In the genomic region with DNA sequence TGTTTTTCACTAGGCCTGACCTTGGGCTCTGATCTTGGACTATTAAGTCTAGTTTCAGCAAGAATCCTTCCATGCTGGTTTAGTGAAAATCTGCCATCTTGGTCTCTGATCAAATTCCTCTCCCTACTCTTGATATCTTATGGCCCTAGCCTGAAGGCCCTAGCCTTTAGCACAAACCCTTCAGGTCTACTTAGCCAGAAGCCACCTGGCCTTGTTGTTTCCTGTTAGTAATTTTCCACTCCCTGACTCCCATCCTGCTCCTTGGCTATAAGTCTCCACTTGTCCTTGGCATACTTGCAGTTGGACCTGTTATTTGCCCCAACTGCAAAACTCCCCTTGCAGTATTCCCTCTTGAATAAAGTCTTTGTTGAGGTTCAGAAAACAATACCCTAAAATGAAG, we compare ENCODE assay signal across 15 cellular contexts.
"Had no signal": no experiment of that assay in that cellular context is flagged by ENCODE, and none has a peak within 500 bp of the region (broad histone marks: within the 10 kb centered on the region; RNA-seq: fewer than 3 reads in every experiment).

No MANE protein-coding gene starts in this region.

- H3K27ac Mint-ChIP-seq: activated CD4-positive, alpha-beta T cell treated with anti-CD3 and anti-CD28 coated beads, Interleukin-2, amount 10 ng/mL, durations not matched to agents 24 days and 14 days; activated CD8-positive, alpha-beta T cell treated with anti-CD3 and anti-CD28 coated beads, Interleukin-2, amount 10 ng/mL, durations not matched to agents 7 days and 5 days; activated naive CD8-positive, alpha-beta T cell treated with anti-CD3 and anti-CD28 coated beads, Interleukin-2, amount 10 ng/mL, durations not matched to agents 7 days and 5 days; naive thymus-derived CD4-positive, alpha-beta T cell had no signal

- H3K4me1 ChIP-seq: transverse colon had no signal

- H3K36me3 ChIP-seq: transverse colon had no signal

- FAIRE-seq: islet of Langerhans had no signal

- H3K4me3 Mint-ChIP-seq: activated CD4-positive, alpha-beta T cell treated with anti-CD3 and anti-CD28 coated beads, Interleukin-2, amount 10 ng/mL, durations not matched to agents 24 days and 14 days; activated CD8-positive, alpha-beta T cell treated with anti-CD3 and anti-CD28 coated beads, Interleukin-2, amount 10 ng/mL, durations not matched to agents 7 days and 5 days; activated naive CD8-positive, alpha-beta T cell treated with anti-CD3 and anti-CD28 coated beads, Interleukin-2, amount 10 ng/mL, durations not matched to agents 7 days and 5 days; naive thymus-derived CD4-positive, alpha-beta T cell had no signal

- H3K9me3 ChIP-seq: transverse colon had no signal

- ATAC-seq: activated CD8-positive, alpha-beta T cell treated with anti-CD3 and anti-CD28 coated beads, Interleukin-2, amount 10 ng/mL, durations not matched to agents 7 days and 5 days; naive thymus-derived CD4-positive, alpha-beta T cell had no signal

- H3K27me3 Mint-ChIP-seq: activated CD4-positive, alpha-beta T cell treated with anti-CD3 and anti-CD28 coated beads, Interleukin-2, amount 10 ng/mL, durations not matched to agents 24 days and 14 days; activated naive CD8-positive, alpha-beta T cell treated with anti-CD3 and anti-CD28 coated beads, Interleukin-2, amount 10 ng/mL, durations not matched to agents 7 days and 5 days had no signal

- H3K27me3 ChIP-seq: transverse colon had no signal

- H3K36me3 Mint-ChIP-seq: activated naive CD8-positive, alpha-beta T cell treated with anti-CD3 and anti-CD28 coated beads, Interleukin-2, amount 10 ng/mL, durations not matched to agents 7 days and 5 days; naive thymus-derived CD4-positive, alpha-beta T cell had no signal

- H3K4me1 Mint-ChIP-seq: activated CD4-positive, alpha-beta T cell treated with anti-CD3 and anti-CD28 coated beads, Interleukin-2, amount 10 ng/mL, durations not matched to agents 24 days and 14 days; activated naive CD8-positive, alpha-beta T cell treated with anti-CD3 and anti-CD28 coated beads, Interleukin-2, amount 10 ng/mL, durations not matched to agents 7 days and 5 days; naive thymus-derived CD4-positive, alpha-beta T cell had no signal

- H3K4me3 ChIP-seq: lung, skin epidermis, transverse colon had no signal

- DNase-seq: activated CD4-positive, alpha-beta T cell treated with anti-CD3 and anti-CD28 coated beads, Interleukin-2, amount 10 ng/mL, durations not matched to agents 24 days and 14 days; activated CD4-positive, CD25-positive, alpha-beta regulatory T cell; activated CD8-positive, alpha-beta memory T cell treated with anti-CD3 and anti-CD28 coated beads, Interleukin-2, amount 50 U/mL, for 4 hours; activated CD8-positive, alpha-beta T cell treated with anti-CD3 and anti-CD28 coated beads, Interleukin-2, amount 10 ng/mL, durations not matched to agents 7 days and 5 days; activated naive CD8-positive, alpha-beta T cell treated with anti-CD3 and anti-CD28 coated beads, Interleukin-2, amount 10 ng/mL, durations not matched to agents 7 days and 5 days; activated T-cell treated with anti-CD3 and anti-CD28 coated beads, Interleukin-2, amount 50 U/mL, for 48 hours; naive thymus-derived CD4-positive, alpha-beta T cell; stimulated activated CD4-positive, alpha-beta T cell treated with anti-CD3 and anti-CD28 coated beads, Interleukin-4, amount 100 ng/mL, for 4 hours; stimulated activated CD8-positive, alpha-beta memory T cell treated with anti-CD3 and anti-CD28 coated beads, Interleukin-4, amount 100 ng/mL, for 48 hours; stimulated activated naive CD4-positive, alpha-beta T cell treated with Interleukin-2 at 50 U/mL for 16 hours; substantia nigra; transverse colon had no signal

- H3K27ac ChIP-seq: skin epidermis, transverse colon had no signal

- H3K9me3 Mint-ChIP-seq: activated CD4-positive, alpha-beta T cell treated with anti-CD3 and anti-CD28 coated beads, Interleukin-2, amount 10 ng/mL, durations not matched to agents 24 days and 14 days; activated naive CD8-positive, alpha-beta T cell treated with anti-CD3 and anti-CD28 coated beads, Interleukin-2, amount 10 ng/mL, durations not matched to agents 7 days and 5 days had no signal
